9 cellular contexts compared by ENCODE assay signal in the genomic region with DNA sequence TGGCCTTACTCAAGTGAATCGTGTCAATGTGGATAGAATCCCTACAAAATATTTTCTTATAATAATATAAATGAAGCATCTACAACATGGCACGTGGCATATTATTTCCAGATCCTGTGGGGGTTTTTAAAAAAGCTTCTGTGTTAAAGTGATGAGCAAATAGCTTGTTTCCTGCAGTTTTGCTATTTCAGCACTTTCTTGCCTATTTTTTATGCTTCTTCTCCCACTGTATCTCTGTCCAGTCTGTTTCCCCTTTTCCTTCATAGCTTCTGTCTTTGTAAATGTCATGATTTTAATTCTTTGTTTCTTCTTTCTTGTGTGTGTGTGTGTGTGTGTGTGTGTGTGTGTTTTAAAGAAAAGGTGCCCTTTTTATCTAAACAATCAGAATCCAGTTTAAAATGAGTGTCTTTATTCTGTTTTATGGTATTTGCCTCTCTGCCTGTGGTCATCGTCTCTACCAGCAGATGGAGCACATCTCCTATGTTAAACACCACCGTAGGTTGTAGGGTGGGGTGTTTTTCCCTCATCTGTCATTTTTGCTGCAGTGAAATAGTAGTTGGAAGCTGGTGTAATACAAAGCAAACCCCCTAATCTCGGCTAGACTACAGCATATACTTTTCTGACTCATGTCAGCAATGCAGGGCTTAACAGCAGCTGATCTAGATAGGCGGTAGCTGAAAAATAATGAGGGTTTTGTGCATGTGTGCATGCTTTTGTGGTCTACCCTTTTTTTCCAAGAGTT. TPM values are rescaled to one million over a fixed set of nuclear protein-coding genes. Genes with fewer than 3 reads are reported as not detected.
DNase-seq lines count a peak whose midpoint lies in the region; ATAC-seq, FAIRE-seq and TF ChIP-seq lines count a peak whose summit lies in the region.
"Had no signal": no experiment of that assay in that cellular context is flagged by ENCODE, and none has a peak within 500 bp of the region (broad histone marks: within the 10 kb centered on the region; RNA-seq: fewer than 3 reads in every experiment).

No MANE protein-coding gene starts in this region.

- no peaks in the 10 kb centered on the region for H3K27me3 ChIP-seq in CD4-positive, alpha-beta memory T cell (ENCODE audit: insufficient read depth, low read length)

- H3K4me1 ChIP-seq in CD4-positive, alpha-beta memory T cell (ENCODE audit: insufficient read depth, low read length), result no peaks in the 10 kb centered on the region

- no peaks in the 10 kb centered on the region for H3K36me3 ChIP-seq in CD4-positive, alpha-beta memory T cell (ENCODE audit: insufficient read depth, low read length)

- POLR2A ChIA-PET in CD4-positive, alpha-beta memory T cell (lab: Charles Lee; ENCODE audit: partially characterized antibody), result no interaction called here

- peaks cover 1 to 3% of the 10 kb centered on the region in 2 donors for H3K27me3 Mint-ChIP-seq in CD4-positive, alpha-beta memory T cell
- no peaks in the 10 kb centered on the region for H3K27me3 Mint-ChIP-seq in neural crest cell (ENCODE audit: low read depth)
- peaks cover 37% of the 10 kb centered on the region for H3K27me3 Mint-ChIP-seq in activated T-cell treated with anti-CD3 and anti-CD28 coated beads, Interleukin-2, amount 50 U/mL, for 24 hours

- no peaks in the 10 kb centered on the region for H3K9me3 ChIP-seq in CD4-positive, alpha-beta memory T cell (ENCODE audit: control insufficient read depth in 1 of 2, low read length in 2 of 2)

- H3K4me3 Mint-ChIP-seq in CD4-positive, alpha-beta memory T cell, result no peak overlapping the region
- H3K4me3 Mint-ChIP-seq in neural crest cell, result no peak overlapping the region
- no peak overlapping the region for H3K4me3 Mint-ChIP-seq in activated T-cell treated with anti-CD3 and anti-CD28 coated beads, Interleukin-2, amount 50 U/mL, for 24 hours

- H3K4me1 Mint-ChIP-seq in CD4-positive, alpha-beta memory T cell, result peaks cover 0 to 6% (median 3%) of the 10 kb centered on the region in 4 donors
- H3K4me1 Mint-ChIP-seq in neural crest cell, result peaks cover 8% of the 10 kb centered on the region
- H3K4me1 Mint-ChIP-seq in activated T-cell treated with anti-CD3 and anti-CD28 coated beads, Interleukin-2, amount 50 U/mL, for 24 hours (ENCODE audit: low read depth), result no peaks in the 10 kb centered on the region

- H3K36me3 Mint-ChIP-seq in CD4-positive, alpha-beta memory T cell, result no peaks in the 10 kb centered on the region
- H3K36me3 Mint-ChIP-seq in neural crest cell (ENCODE audit: low read depth), result no peaks in the 10 kb centered on the region
- no peaks in the 10 kb centered on the region for H3K36me3 Mint-ChIP-seq in activated T-cell treated with anti-CD3 and anti-CD28 coated beads, Interleukin-2, amount 50 U/mL, for 24 hours (ENCODE audit: low read depth)

- peak; percentile 62 for ATAC-seq in GM18505 (IDR thresholded peaks at IDR 0.05; ENCODE audit: unreplicated experiment)
- peak; percentile 56 for ATAC-seq in HG03025 (IDR thresholded peaks at IDR 0.05; ENCODE audit: low FRiP score, unreplicated experiment)
- ATAC-seq in HG03571 (IDR thresholded peaks at IDR 0.05; ENCODE audit: unreplicated experiment), result no peak

- no peaks in the 10 kb centered on the region for H3K9me3 Mint-ChIP-seq in CD4-positive, alpha-beta memory T cell
- peaks cover 4% of the 10 kb centered on the region for H3K9me3 Mint-ChIP-seq in neural crest cell
- H3K9me3 Mint-ChIP-seq in activated T-cell treated with anti-CD3 and anti-CD28 coated beads, Interleukin-2, amount 50 U/mL, for 24 hours, result no peaks in the 10 kb centered on the region

- H3K27ac ChIP-seq in CD4-positive, alpha-beta memory T cell (ENCODE audit: low read depth, low read length), result no peak overlapping the region
- H3K27ac ChIP-seq: skin epidermis had no signal

- TF ChIP-seq POLR2A in GM18505 (IDR thresholded peaks at IDR 0.05; ENCODE audit: borderline replicate concordance, extremely low read depth, insufficient read depth, insufficient read length), result no peak

- TF ChIP-seq CTCF in epithelial cell of proximal tubule (conservative IDR thresholded peaks at IDR 0.05; ENCODE audit: low read depth, low read length) (peak; percentile 61), neural crest cell (conservative IDR thresholded peaks at IDR 0.05) (peak; percentile 72)

- peak overlapping the region in 1 of 7 donors; percentile 30 for H3K27ac Mint-ChIP-seq in CD4-positive, alpha-beta memory T cell
- no peak overlapping the region for H3K27ac Mint-ChIP-seq in neural crest cell (ENCODE audit: unreplicated experiment)
- H3K27ac Mint-ChIP-seq in activated T-cell treated with anti-CD3 and anti-CD28 coated beads, Interleukin-2, amount 50 U/mL, for 24 hours, result no peak overlapping the region

- intact Hi-C loops in CD4-positive, alpha-beta memory T cell (cut with micrococcal nuclease), result loop anchor here (5.0 kb wide), 1 partner anchor 619 kb away; no protein-coding TSS in a partner anchor

- CTCF ChIA-PET in CD4-positive, alpha-beta memory T cell (lab: Charles Lee; ENCODE audit: partially characterized antibody), result interaction anchor here (0.6 to 2.7 kb wide), 9 partner anchors 8 to 618 kb away, joined by 3 to 9 read pairs (median 3); no protein-coding TSS in a partner anchor

- no peak overlapping the region for H3K4me3 ChIP-seq in CD4-positive, alpha-beta memory T cell (ENCODE audit: low read length in 2 of 2)
- no peak overlapping the region for H3K4me3 ChIP-seq in epithelial cell of proximal tubule (ENCODE audit: low read depth, low read length)
- H3K4me3 ChIP-seq: skin epidermis had no signal

- no peak for FAIRE-seq in RCC 7860 (lab: Jason Lieb, UNC)

- DNase-seq in CD4-positive, alpha-beta memory T cell, result peak in 3 of 5 donors; percentile 4 to 9 (median 6)
- DNase-seq in RCC 7860 (ENCODE audit: low spot score), result peak; percentile 4
- DNase-seq in epithelial cell of proximal tubule (ENCODE audit: low read depth), result no peak
- peak; percentile 32 for DNase-seq in neural crest cell (ENCODE audit: low read depth, low spot score)
- DNase-seq in activated T-cell treated with anti-CD3 and anti-CD28 coated beads, Interleukin-2, amount 50 U/mL, for 24 hours, result no peak

RNA-seq across cellular contexts. Expression of a gene that starts 33.1 kb away (rescaled TPM):
- not detected for total RNA-seq in CD4-positive, alpha-beta memory T cell
- not detected for polyA plus RNA-seq in CD4-positive, alpha-beta memory T cell
- total RNA-seq in epithelial cell of proximal tubule (not detected in 2 replicates), neural crest cell (not detected in 2 replicates)

Comparison
In these comparisons a context has a peak if more than half of its experiments do, and no peak if none do; other contexts are left out.
1. DNase-seq: peak in CD4-positive, alpha-beta memory T cell (3 of 5), RCC 7860 (single experiment) and neural crest cell (single experiment); none in epithelial cell of proximal tubule (single experiment) and activated T-cell treated with anti-CD3 and anti-CD28 coated beads, Interleukin-2, amount 50 U/mL, for 24 hours (single experiment).